16 cellular contexts compared by ENCODE assay signal in genomic region chr11:117249571-117249970, GRCh38.
"Had no signal": no experiment of that assay in that cellular context is flagged by ENCODE, and none has a peak within 500 bp of the region (broad histone marks: within the 10 kb centered on the region; RNA-seq: fewer than 3 reads in every experiment).

No MANE protein-coding gene starts in this region.

- H3K27ac ChIP-seq: colonic mucosa, lower lobe of right lung, ovary, stomach, thyroid gland had no signal

- H3K4me1 Mint-ChIP-seq: natural killer cell; stimulated activated effector memory CD8-positive, alpha-beta T cell treated with anti-CD3 and anti-CD28 coated beads, Interleukin-12 subunit alpha, Interleukin-12 subunit beta, amount 100 ng/mL, for 72 hours had no signal

- H3K36me3 ChIP-seq: ovary had no signal

- H3K4me1 ChIP-seq: colonic mucosa, lower lobe of right lung, stomach, thyroid gland had no signal

- H3K27ac Mint-ChIP-seq: dendritic cell treated with granulocyte-macrophage colony-stimulating factor and Interleukin-4, amounts not matched to agents 40 ng/mL and 50 ng/mL, for 4 days; natural killer cell; stimulated activated effector memory CD8-positive, alpha-beta T cell treated with anti-CD3 and anti-CD28 coated beads, Interleukin-12 subunit alpha, Interleukin-12 subunit beta, amount 100 ng/mL, for 72 hours had no signal

- H3K9me3 Mint-ChIP-seq: dendritic cell treated with granulocyte-macrophage colony-stimulating factor and Interleukin-4, amounts not matched to agents 40 ng/mL and 50 ng/mL, for 4 days; natural killer cell; stimulated activated effector memory CD8-positive, alpha-beta T cell treated with anti-CD3 and anti-CD28 coated beads, Interleukin-12 subunit alpha, Interleukin-12 subunit beta, amount 100 ng/mL, for 72 hours had no signal

- H3K27me3 Mint-ChIP-seq: dendritic cell treated with granulocyte-macrophage colony-stimulating factor and Interleukin-4, amounts not matched to agents 40 ng/mL and 50 ng/mL, for 4 days had no signal

- ATAC-seq: left ventricle myocardium superior; lower lobe of right lung; natural killer cell; sciatic nerve; stimulated activated effector memory CD8-positive, alpha-beta T cell treated with anti-CD3 and anti-CD28 coated beads, Interleukin-12 subunit alpha, Interleukin-12 subunit beta, amount 100 ng/mL, for 72 hours had no signal

- H3K9me3 ChIP-seq: colonic mucosa, lower lobe of right lung, ovary, stomach, thyroid gland had no signal

- H3K27me3 ChIP-seq: colonic mucosa, ovary, stomach, thyroid gland had no signal

- H3K4me3 Mint-ChIP-seq: dendritic cell treated with granulocyte-macrophage colony-stimulating factor and Interleukin-4, amounts not matched to agents 40 ng/mL and 50 ng/mL, for 4 days; natural killer cell; stimulated activated effector memory CD8-positive, alpha-beta T cell treated with anti-CD3 and anti-CD28 coated beads, Interleukin-12 subunit alpha, Interleukin-12 subunit beta, amount 100 ng/mL, for 72 hours had no signal

- DNase-seq: colonic mucosa; effector memory CD4-positive, alpha-beta T cell; head of caudate nucleus; left ventricle myocardium superior; lower lobe of right lung; natural killer cell; occipital lobe; ovary; stimulated activated CD4-positive, alpha-beta T cell treated with anti-CD3 and anti-CD28 coated beads, Interleukin-2, amount 100 ng/mL, for 24 hours; stimulated activated CD4-positive, alpha-beta T cell treated with anti-CD3 and anti-CD28 coated beads, Interleukin-4, amount 100 ng/mL, for 24 hours; stimulated activated naive CD4-positive, alpha-beta T cell treated with Interleukin-2 at 50 U/mL for 16 hours; stomach; thyroid gland had no signal

- H3K4me3 ChIP-seq: colonic mucosa, lower lobe of right lung, ovary, stomach, thyroid gland had no signal
